Comparison of ENCODE assay signal across 32 cellular contexts in genomic region chr3:157514371-157514919, GRCh38. TPM values are rescaled to one million over a fixed set of nuclear protein-coding genes. Genes with fewer than 3 reads are reported as not detected.
"Had no signal": no experiment of that assay in that cellular context is flagged by ENCODE, and none has a peak within 500 bp of the region (broad histone marks: within the 10 kb centered on the region; RNA-seq: fewer than 3 reads in every experiment).

No MANE protein-coding gene starts in this region.

- H3K36me3 ChIP-seq: adrenal gland, esophagus squamous epithelium, gastroesophageal sphincter had no signal

- H3K4me1 ChIP-seq: adrenal gland, body of pancreas, esophagus squamous epithelium, gastroesophageal sphincter had no signal

- H3K4me3 ChIP-seq: adrenal gland, body of pancreas, esophagus squamous epithelium, gastroesophageal sphincter had no signal

- H3K27ac ChIP-seq: adrenal gland, body of pancreas, epithelial cell of prostate, esophagus squamous epithelium, gastroesophageal sphincter had no signal

- H3K27me3 ChIP-seq: adrenal gland, body of pancreas, esophagus squamous epithelium, gastroesophageal sphincter had no signal

- H3K9me3 ChIP-seq: body of pancreas, esophagus squamous epithelium had no signal

- DNase-seq: activated CD4-positive, alpha-beta memory T cell treated with anti-CD3 and anti-CD28 coated beads for 36 hours; activated CD4-positive, alpha-beta T cell treated with anti-CD3 and anti-CD28 coated beads for 36 hours; activated CD4-positive, alpha-beta T cell treated with anti-CD3 and anti-CD28 coated beads, Interleukin-2, amount 10 ng/mL, durations not matched to agents 24 days and 14 days; activated CD4-positive, CD25-positive, alpha-beta regulatory T cell; activated CD4-positive, CD25-positive, alpha-beta regulatory T cell treated with anti-CD3 and anti-CD28 coated beads, Interleukin-2, amount 50 U/mL, for 72 hours; activated CD8-positive, alpha-beta memory T cell treated with anti-CD3 and anti-CD28 coated beads, Interleukin-2, amount 10 ng/mL, durations not matched to agents 7 days and 5 days; activated CD8-positive, alpha-beta memory T cell treated with anti-CD3 and anti-CD28 coated beads, Interleukin-2, amount 50 U/mL, for 4 hours; activated CD8-positive, alpha-beta T cell treated with anti-CD3 and anti-CD28 coated beads, Interleukin-2, amount 10 ng/mL, durations not matched to agents 7 days and 5 days; activated effector memory CD4-positive, alpha-beta T cell treated with anti-CD3 and anti-CD28 coated beads, Interleukin-2, amount 50 U/mL, for 16 hours; activated naive CD4-positive, alpha-beta T cell treated with anti-CD3 and anti-CD28 coated beads for 36 hours; activated naive CD8-positive, alpha-beta T cell treated with anti-CD3 and anti-CD28 coated beads for 36 hours; activated naive CD8-positive, alpha-beta T cell treated with anti-CD3 and anti-CD28 coated beads, Interleukin-2, amount 50 U/mL, for 24 hours; activated T-cell treated with anti-CD3 and anti-CD28 coated beads, Interleukin-2, amount 50 U/mL, for 1 hour; activated T-cell treated with anti-CD3 and anti-CD28 coated beads, Interleukin-2, amount 50 U/mL, for 48 hours; adrenal gland; amygdala; aorta; body of pancreas; caudate nucleus; cortex of kidney; dermis blood vessel endothelial cell; effector CD4-positive, alpha-beta T cell; effector memory CD8-positive, alpha-beta T cell; esophagus squamous epithelium; foreskin melanocyte; T-helper 2 cell had no signal

- ATAC-seq: activated CD4-positive, alpha-beta T cell treated with anti-CD3 and anti-CD28 coated beads for 36 hours; activated CD8-positive, alpha-beta memory T cell treated with anti-CD3 and anti-CD28 coated beads, Interleukin-2, amount 10 ng/mL, durations not matched to agents 7 days and 5 days; activated CD8-positive, alpha-beta T cell treated with anti-CD3 and anti-CD28 coated beads, Interleukin-2, amount 10 ng/mL, durations not matched to agents 7 days and 5 days; activated naive CD8-positive, alpha-beta T cell treated with anti-CD3 and anti-CD28 coated beads, Interleukin-2, amount 50 U/mL, for 24 hours; body of pancreas; effector memory CD8-positive, alpha-beta T cell; gastroesophageal sphincter had no signal

RNA-seq across cellular contexts. Expression of gene VEPH1, which starts 11.2 kb away (rescaled TPM):
- total RNA-seq: activated CD4-positive, alpha-beta memory T cell treated with anti-CD3 and anti-CD28 coated beads for 36 hours; activated CD4-positive, alpha-beta T cell treated with anti-CD3 and anti-CD28 coated beads for 36 hours; activated CD4-positive, alpha-beta T cell treated with anti-CD3 and anti-CD28 coated beads, Interleukin-2, amount 10 ng/mL, durations not matched to agents 24 days and 14 days; activated CD8-positive, alpha-beta memory T cell treated with anti-CD3 and anti-CD28 coated beads for 36 hours; activated CD8-positive, alpha-beta memory T cell treated with anti-CD3 and anti-CD28 coated beads, Interleukin-2, amount 10 ng/mL, durations not matched to agents 7 days and 5 days; activated CD8-positive, alpha-beta T cell treated with anti-CD3 and anti-CD28 coated beads, Interleukin-2, amount 10 ng/mL, durations not matched to agents 7 days and 5 days; activated naive CD4-positive, alpha-beta T cell treated with anti-CD3 and anti-CD28 coated beads for 36 hours; activated naive CD8-positive, alpha-beta T cell treated with anti-CD3 and anti-CD28 coated beads for 36 hours; activated T-helper 1 cell treated with anti-CD3 and anti-CD28 coated beads, Interleukin-12 subunit alpha, Interleukin-12 subunit beta, Interleukin-2, Interleukin-4 antibody, amounts not matched to agents 30 ng/mL and 10 ng/mL and 1 ng/mL, durations not matched to agents 14 hours and 24 hours and 36 hours; activated T-helper 2 cell treated with anti-CD3 and anti-CD28 coated beads, Interferon-gamma antibody, Interleukin-2, Interleukin-4, amounts not matched to agents 10 μg/mL and 5 μg/mL and 100 μg/mL, durations not matched to agents 14 hours and 24 hours and 36 hours; esophagus squamous epithelium; T-helper 1 cell treated with Interleukin-12 subunit alpha and Interleukin-12 subunit beta and Interleukin-4 antibody, amounts not matched to agents 30 ng/mL and 1 ng/mL, for 36 hours had no signal
